In genomic region chr18:73666772-73667171, GRCh38 we compare ENCODE assay signal across 28 cellular contexts.
"Had no signal": no experiment of that assay in that cellular context is flagged by ENCODE, and none has a peak within 500 bp of the region (broad histone marks: within the 10 kb centered on the region; RNA-seq: fewer than 3 reads in every experiment).

No MANE protein-coding gene starts in this region.

- H3K9me3 ChIP-seq: colonic mucosa, esophagus muscularis mucosa, esophagus squamous epithelium, gastrocnemius medialis, gastroesophageal sphincter, heart left ventricle had no signal

- H3K4me3 ChIP-seq: colonic mucosa, coronary artery, dorsolateral prefrontal cortex, esophagus muscularis mucosa, esophagus squamous epithelium, gastrocnemius medialis, gastroesophageal sphincter, heart left ventricle, heart right ventricle, hepatocyte had no signal

- H3K27ac ChIP-seq: colonic mucosa, coronary artery, dorsolateral prefrontal cortex, epithelial cell of prostate, esophagus muscularis mucosa, esophagus squamous epithelium, foreskin keratinocyte, gastrocnemius medialis, gastroesophageal sphincter, heart left ventricle, heart right ventricle, hepatocyte had no signal

- ATAC-seq: effector memory CD8-positive, alpha-beta T cell; esophagus mucosa; foreskin keratinocyte; gastrocnemius medialis; gastroesophageal sphincter; heart left ventricle; heart right ventricle had no signal

- H3K4me2 ChIP-seq: hepatocyte had no signal

- FAIRE-seq: colon, endometrium, endothelial cell of umbilical vein, frontal cortex had no signal

- H3K36me3 ChIP-seq: colonic mucosa, esophagus muscularis mucosa, esophagus squamous epithelium, gastrocnemius medialis, gastroesophageal sphincter, heart left ventricle, heart right ventricle had no signal

- DNase-seq: colonic mucosa; cortex of kidney; dermis blood vessel endothelial cell; dorsolateral prefrontal cortex; effector CD4-positive, alpha-beta T cell; effector CD8-positive, alpha-beta T cell; effector memory CD4-positive, alpha-beta T cell; effector memory CD8-positive, alpha-beta T cell; endodermal cell; erythroblast; esophagus squamous epithelium; foreskin keratinocyte; foreskin melanocyte; gastrocnemius medialis; glutamatergic neuron; head of caudate nucleus; heart left ventricle; heart right ventricle had no signal

- H3K4me1 ChIP-seq: colonic mucosa, esophagus muscularis mucosa, esophagus squamous epithelium, gastrocnemius medialis, gastroesophageal sphincter, heart left ventricle, heart right ventricle had no signal
